In genomic region chr7:156003220-156004162, GRCh38 we compare ENCODE assay signal across 26 cellular contexts.
"Had no signal": no experiment of that assay in that cellular context is flagged by ENCODE, and none has a peak within 500 bp of the region (broad histone marks: within the 10 kb centered on the region; RNA-seq: fewer than 3 reads in every experiment).

No MANE protein-coding gene starts in this region.

- H3K4me3 Mint-ChIP-seq: activated CD4-positive, alpha-beta T cell treated with anti-CD3 and anti-CD28 coated beads, Interleukin-2, amount 10 ng/mL, durations not matched to agents 24 days and 14 days; activated CD8-positive, alpha-beta T cell treated with anti-CD3 and anti-CD28 coated beads for 36 hours; activated naive CD4-positive, alpha-beta T cell treated with anti-CD3 and anti-CD28 coated beads, Interleukin-2, amount 10 ng/mL, durations not matched to agents 7 days and 5 days; nephron; stimulated activated memory B cell treated with anti-CD40 and anti-IgM and Interleukin-4, amounts not matched to agents 10 μg/mL and 1 μg/mL and 100 μg/mL, for 72 hours; T-cell; T-helper 2 cell treated with Interferon-gamma antibody and Interleukin-4, amounts not matched to agents 5 μg/mL and 100 μg/mL, for 36 hours had no signal

- H3K9me3 ChIP-seq: body of pancreas, stomach, transverse colon had no signal

- ATAC-seq: activated CD4-positive, CD25-positive, alpha-beta regulatory T cell treated with anti-CD3 and anti-CD28 coated beads, Interleukin-2, amount 50 U/mL, for 24 hours; body of pancreas; esophagus mucosa; stimulated activated memory B cell treated with anti-CD40 and anti-IgM and Interleukin-4, amounts not matched to agents 10 μg/mL and 1 μg/mL and 100 μg/mL, for 72 hours had no signal

- H3K4me1 ChIP-seq: body of pancreas, left ventricle myocardium inferior, sigmoid colon, stomach had no signal

- H3K4me1 Mint-ChIP-seq: nephron; stimulated activated memory B cell treated with anti-CD40 and anti-IgM and Interleukin-4, amounts not matched to agents 10 μg/mL and 1 μg/mL and 100 μg/mL, for 72 hours had no signal

- H3K9me3 Mint-ChIP-seq: activated CD4-positive, alpha-beta T cell treated with anti-CD3 and anti-CD28 coated beads, Interleukin-2, amount 10 ng/mL, durations not matched to agents 24 days and 14 days; activated naive CD4-positive, alpha-beta T cell treated with anti-CD3 and anti-CD28 coated beads, Interleukin-2, amount 10 ng/mL, durations not matched to agents 7 days and 5 days; T-cell; T-helper 2 cell treated with Interferon-gamma antibody and Interleukin-4, amounts not matched to agents 5 μg/mL and 100 μg/mL, for 36 hours had no signal

- H3K27ac ChIP-seq: body of pancreas, cardiac muscle cell, left ventricle myocardium inferior, sigmoid colon, stomach, transverse colon, VCaP had no signal

- H3K36me3 Mint-ChIP-seq: activated naive CD4-positive, alpha-beta T cell treated with anti-CD3 and anti-CD28 coated beads, Interleukin-2, amount 10 ng/mL, durations not matched to agents 7 days and 5 days; stimulated activated memory B cell treated with anti-CD40 and anti-IgM and Interleukin-4, amounts not matched to agents 10 μg/mL and 1 μg/mL and 100 μg/mL, for 72 hours; T-cell had no signal

- H3K27ac Mint-ChIP-seq: activated CD4-positive, alpha-beta T cell treated with anti-CD3 and anti-CD28 coated beads, Interleukin-2, amount 10 ng/mL, durations not matched to agents 24 days and 14 days; activated naive CD4-positive, alpha-beta T cell treated with anti-CD3 and anti-CD28 coated beads, Interleukin-2, amount 10 ng/mL, durations not matched to agents 7 days and 5 days; nephron; stimulated activated memory B cell treated with anti-CD40 and anti-IgM and Interleukin-4, amounts not matched to agents 10 μg/mL and 1 μg/mL and 100 μg/mL, for 72 hours; T-cell; T-helper 2 cell treated with Interferon-gamma antibody and Interleukin-4, amounts not matched to agents 5 μg/mL and 100 μg/mL, for 36 hours had no signal

- DNase-seq: activated CD4-positive, alpha-beta T cell treated with anti-CD3 and anti-CD28 coated beads, Interleukin-2, amount 10 ng/mL, durations not matched to agents 24 days and 14 days; activated effector memory CD4-positive, alpha-beta T cell treated with anti-CD3 and anti-CD28 coated beads, Interleukin-2, amount 50 U/mL, for 16 hours; activated naive CD4-positive, alpha-beta T cell treated with anti-CD3 and anti-CD28 coated beads, Interleukin-2, amount 10 ng/mL, durations not matched to agents 7 days and 5 days; anterior cingulate cortex; body of pancreas; effector memory CD4-positive, alpha-beta T cell; foreskin melanocyte; kidney glomerular epithelial cell; left ventricle myocardium inferior; midbrain; nucleus accumbens; sigmoid colon; stimulated activated CD4-positive, alpha-beta T cell treated with anti-CD3 and anti-CD28 coated beads, Interleukin-15, amount 100 ng/mL, for 24 hours; transverse colon had no signal

- H3K4me3 ChIP-seq: body of pancreas, cardiac muscle cell, left ventricle myocardium inferior, sigmoid colon, smooth muscle cell, stomach, transverse colon had no signal

- FAIRE-seq: endothelial cell of umbilical vein had no signal

- H3K27me3 ChIP-seq: body of pancreas, cardiac muscle cell had no signal

- H3K27me3 Mint-ChIP-seq: stimulated activated memory B cell treated with anti-CD40 and anti-IgM and Interleukin-4, amounts not matched to agents 10 μg/mL and 1 μg/mL and 100 μg/mL, for 72 hours had no signal

- H3K36me3 ChIP-seq: cardiac muscle cell, left ventricle myocardium inferior, sigmoid colon, stomach, transverse colon had no signal

- H3K4me2 ChIP-seq: smooth muscle cell had no signal
